ENCODE assay signal across 8 cellular contexts in the genomic region with DNA sequence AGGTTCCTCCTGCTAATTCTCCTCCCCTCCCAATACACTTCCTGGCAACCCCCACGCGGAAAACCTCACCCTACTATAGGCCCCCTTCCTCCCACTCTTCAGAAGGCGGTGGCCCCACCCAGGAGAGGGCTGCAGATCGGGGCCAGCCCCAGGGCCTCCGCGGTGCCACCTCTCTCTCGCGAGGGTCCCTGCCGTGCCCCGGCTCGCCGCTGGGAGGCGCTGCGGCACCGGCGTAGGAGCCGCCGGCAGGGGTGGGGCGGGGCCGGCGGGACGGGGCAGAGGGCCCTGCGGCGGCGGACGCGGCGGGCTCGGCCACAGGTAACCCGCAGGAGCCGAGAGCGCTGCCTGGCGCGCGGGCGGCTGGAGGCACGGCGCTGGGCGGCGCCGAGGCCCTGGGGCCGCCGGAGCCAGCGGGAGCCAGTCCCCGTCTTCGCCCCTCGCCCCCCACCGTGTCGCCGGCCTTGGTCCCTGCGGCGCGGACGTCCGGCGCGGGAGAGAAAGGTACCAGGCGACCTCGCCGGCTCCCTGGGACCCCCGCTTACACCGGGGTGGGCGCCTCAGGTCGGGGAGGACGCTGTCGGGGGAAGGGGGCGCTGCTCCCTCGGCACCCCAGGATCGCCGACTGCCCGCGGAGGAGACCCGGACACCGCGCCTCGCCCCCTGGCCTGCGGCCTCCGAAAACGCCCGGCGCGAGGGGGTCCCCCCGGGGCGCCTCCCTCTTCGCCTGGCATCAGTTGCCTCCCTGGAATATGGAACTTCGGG. TPM values are rescaled to one million over a fixed set of nuclear protein-coding genes. Genes with fewer than 3 reads are reported as not detected.
DNase-seq lines count a peak whose midpoint lies in the region; ATAC-seq and TF ChIP-seq lines count a peak whose summit lies in the region.

A gene (plus strand): TSS at position 278 of the 762 bp plus-strand sequence. CDS start 133,825 bp downstream, outside the sequence.

- no CpG with 5 or more reads among the region's 86 CpGs for WGBS in mesendoderm (ENCODE audit: extremely low coverage, insufficient coverage, low lambda C conversion rate)

- peak within 1 kb of the TSS; percentile 86 for H3K9ac ChIP-seq in mesendoderm (ENCODE audit: low read length)

- no peak within 1 kb of the TSS for H4K5ac ChIP-seq in mesendoderm (ENCODE audit: low read length)

- H3K27ac ChIP-seq in effector memory CD4-positive, alpha-beta T cell (ENCODE audit: insufficient read depth, low read length, poor library complexity, severe bottlenecking) = peak within 1 kb of the TSS; percentile 29
- H3K27ac ChIP-seq in mesendoderm (ENCODE audit: low read depth, low read length) = peak within 1 kb of the TSS; percentile 60

- peak within 1 kb of the TSS; percentile 92 for H2BK120ac ChIP-seq in mesendoderm (ENCODE audit: low read depth, low read length)

- intact Hi-C loops in activated CD8-positive, alpha-beta T cell treated with anti-CD3 and anti-CD28 coated beads for 36 hours (cut with micrococcal nuclease) = loop anchor here (1.0 to 5.0 kb wide), 2 partner anchors 61 to 177 kb away; no protein-coding TSS in a partner anchor

- H3K36me3 Mint-ChIP-seq in activated CD8-positive, alpha-beta T cell treated with anti-CD3 and anti-CD28 coated beads for 36 hours (ENCODE audit: low read depth) = no peaks in the 10 kb centered on the region

- H3K27me3 Mint-ChIP-seq in activated CD8-positive, alpha-beta T cell treated with anti-CD3 and anti-CD28 coated beads for 36 hours = no peaks in the 10 kb centered on the region

- H2BK15ac ChIP-seq in mesendoderm (replicated peaks; ENCODE audit: low read depth) = peak within 1 kb of the TSS; percentile 59

- H3K23ac ChIP-seq in mesendoderm (ENCODE audit: low read length) = peak within 1 kb of the TSS; percentile 89

- POLR2A ChIA-PET in activated CD8-positive, alpha-beta T cell treated with anti-CD3 and anti-CD28 coated beads for 36 hours (lab: Charles Lee) = interaction anchor here (1.0 to 1.2 kb wide), 2 partner anchors 197 to 205 kb away, joined by 3 to 6 read pairs; a partner anchor contains a TSS

- H4K8ac ChIP-seq in mesendoderm (ENCODE audit: low read depth, low read length) = no peak within 1 kb of the TSS

- H3K4ac ChIP-seq in mesendoderm (ENCODE audit: low read depth, low read length) = peak within 1 kb of the TSS; percentile 96

- CTCF ChIA-PET in activated CD8-positive, alpha-beta T cell treated with anti-CD3 and anti-CD28 coated beads for 36 hours (lab: Charles Lee) = interaction anchor here (0.6 to 5.2 kb wide), 59 partner anchors 8 to 450 kb away, joined by 3 to 78 read pairs (median 4); a partner anchor contains a TSS

- TF ChIP-seq CTCF in AG09309 (IDR thresholded peaks at IDR 0.05; ENCODE audit: control insufficient read depth, insufficient read depth, low read depth, low read length, missing control alignments) = peak; percentile 67
- TF ChIP-seq CTCF in activated CD8-positive, alpha-beta T cell treated with anti-CD3 and anti-CD28 coated beads for 36 hours (IDR thresholded peaks at IDR 0.05) = peak; percentile 76

- peak within 1 kb of the TSS; percentile 70 for H3K4me3 Mint-ChIP-seq in activated CD8-positive, alpha-beta T cell treated with anti-CD3 and anti-CD28 coated beads for 36 hours

- peak within 1 kb of the TSS; percentile 55 for H2BK5ac ChIP-seq in mesendoderm (ENCODE audit: low read length)

- peak within 1 kb of the TSS; percentile 55 for H3K27ac Mint-ChIP-seq in activated CD8-positive, alpha-beta T cell treated with anti-CD3 and anti-CD28 coated beads for 36 hours

- peak within 1 kb of the TSS; percentile 78 for H2AK5ac ChIP-seq in mesendoderm (ENCODE audit: low read length)

- H3K27me3 ChIP-seq in effector memory CD4-positive, alpha-beta T cell (replicated peaks; ENCODE audit: control insufficient read depth, insufficient read depth, low read length, poor library complexity, severe bottlenecking) = no peaks in the 10 kb centered on the region
- no peaks in the 10 kb centered on the region for H3K27me3 ChIP-seq in mesendoderm (ENCODE audit: insufficient read depth, low read length, poor library complexity)

- peaks cover 16% of the 10 kb centered on the region for H3K4me1 Mint-ChIP-seq in activated CD8-positive, alpha-beta T cell treated with anti-CD3 and anti-CD28 coated beads for 36 hours (ENCODE audit: low read depth)

- H3K9me3 Mint-ChIP-seq in activated CD8-positive, alpha-beta T cell treated with anti-CD3 and anti-CD28 coated beads for 36 hours = no peaks in the 10 kb centered on the region

- peak within 1 kb of the TSS; percentile 91 for H3K56ac ChIP-seq in mesendoderm (ENCODE audit: low read length)

- peaks cover 8% of the 10 kb centered on the region for H3K4me1 ChIP-seq in effector memory CD4-positive, alpha-beta T cell (ENCODE audit: control insufficient read depth, insufficient read depth, low read length, poor library complexity, severe bottlenecking)
- H3K4me1 ChIP-seq in mesendoderm (ENCODE audit: control insufficient read depth, low read depth, low read length) = peaks cover 13% of the 10 kb centered on the region

- H3K4me2 ChIP-seq in mesendoderm (ENCODE audit: low read length) = peak within 1 kb of the TSS; percentile 95

- H3K4me3 ChIP-seq in AG09309 (ENCODE audit: control insufficient read depth, low read depth, low read length) = peak within 1 kb of the TSS; percentile 43
- H3K4me3 ChIP-seq in effector memory CD4-positive, alpha-beta T cell (ENCODE audit: insufficient read depth, low read depth, low read length, poor library complexity, severe bottlenecking) = peak within 1 kb of the TSS; percentile 68
- peak within 1 kb of the TSS; percentile 71 for H3K4me3 ChIP-seq in mesendoderm (ENCODE audit: low read length)

- H3K9me3 ChIP-seq in effector memory CD4-positive, alpha-beta T cell (ENCODE audit: control insufficient read depth, low read length) = no peaks in the 10 kb centered on the region

- DNase-seq in AG09309 (ENCODE audit: low read depth) = no peak
- peak; percentile 37 for DNase-seq in NCI-H460 (ENCODE audit: extremely low read depth, low read depth)
- peak; percentile 86 for DNase-seq in activated CD8-positive, alpha-beta T cell treated with anti-CD3 and anti-CD28 coated beads for 36 hours
- DNase-seq in effector memory CD4-positive, alpha-beta T cell = peak; percentile 62 to 72 (median 67)
- peak; percentile 79 for DNase-seq in mesendoderm
- DNase-seq in stimulated activated CD8-positive, alpha-beta memory T cell treated with anti-CD3 and anti-CD28 coated beads, Interleukin-15, amount 100 ng/mL, for 24 hours (ENCODE audit: low read depth) = peak; percentile 77

- H3K18ac ChIP-seq in mesendoderm (ENCODE audit: low read length) = peak within 1 kb of the TSS; percentile 98

- H3K79me1 ChIP-seq in mesendoderm (ENCODE audit: low read length) = peaks cover 7% of the 10 kb centered on the region

- peak; percentile 69 for ATAC-seq in GM18861 (IDR thresholded peaks at IDR 0.05; ENCODE audit: unreplicated experiment)
- ATAC-seq in HG03097 (IDR thresholded peaks at IDR 0.05; ENCODE audit: low FRiP score, unreplicated experiment) = peak; percentile 81
- peak; percentile 97 for ATAC-seq in activated CD8-positive, alpha-beta T cell treated with anti-CD3 and anti-CD28 coated beads for 36 hours

- peaks cover 10% of the 10 kb centered on the region for H3K79me2 ChIP-seq in mesendoderm (ENCODE audit: control insufficient read depth, insufficient read depth, low read length)

- H3K36me3 ChIP-seq in effector memory CD4-positive, alpha-beta T cell (ENCODE audit: control insufficient read depth, insufficient read depth, low read length) = no peaks in the 10 kb centered on the region
- H3K36me3 ChIP-seq in mesendoderm (ENCODE audit: control insufficient read depth, insufficient read depth, low read length) = no peaks in the 10 kb centered on the region

RNA-seq across cellular contexts. Expression of the gene that starts here (rescaled TPM):
- 1.5 and 1.8 TPM in 2 replicates for total RNA-seq in NCI-H460 (2014; rRNA removed; shearing (Covaris generic))
- 4.1 and 6.5 TPM in 2 replicates for polyA plus RNA-seq in NCI-H460 (2014; cell fraction: nucleus; rRNA removed)
- total RNA-seq in activated CD8-positive, alpha-beta T cell treated with anti-CD3 and anti-CD28 coated beads for 36 hours = 1 to 10 TPM; 3.5 to 4.9 TPM
- 11.3 TPM for polyA plus RNA-seq in mesendoderm (2013, experiment 1 of 2)
- polyA plus RNA-seq in mesendoderm (2013, experiment 2 of 2) = 11.2 TPM
